Comparison of ENCODE assay signal across 7 cellular contexts in the genomic region with DNA sequence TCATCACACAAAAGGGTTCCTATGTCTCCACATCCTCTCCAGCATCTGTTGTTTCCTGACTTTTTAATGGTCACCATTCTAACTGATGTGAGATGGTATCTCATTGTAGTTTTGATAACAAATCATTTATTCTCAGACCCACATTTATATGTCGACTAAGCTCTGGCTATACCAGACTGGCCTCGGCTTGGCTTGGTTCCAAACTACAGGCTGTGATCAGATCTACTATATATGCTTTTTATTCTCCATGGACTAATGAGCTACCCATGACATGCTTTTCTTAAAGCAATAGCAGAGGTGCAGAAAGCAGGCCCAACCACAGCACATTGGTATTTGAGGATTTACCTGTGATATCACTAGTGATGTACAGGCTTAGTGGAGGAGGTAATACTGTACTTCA.
"Had no signal": no experiment of that assay in that cellular context is flagged by ENCODE, and none has a peak within 500 bp of the region (broad histone marks: within the 10 kb centered on the region; RNA-seq: fewer than 3 reads in every experiment).

No MANE protein-coding gene starts in this region.

- ATAC-seq: GM23338, K562 had no signal

- H3K4me3 Mint-ChIP-seq: GM23338, H9 had no signal

- DNase-seq: H9, HCEC 1CT, IMR-90 had no signal

- FAIRE-seq: H1, H54, K562 had no signal

- H3K9me3 Mint-ChIP-seq: GM23338, H9 had no signal

- H3K27ac Mint-ChIP-seq: GM23338, H9 had no signal
